3 cellular contexts compared by ENCODE assay signal in genomic region chr5:97951139-97951538, GRCh38.
"Had no signal": no experiment of that assay in that cellular context is flagged by ENCODE, and none has a peak within 500 bp of the region (broad histone marks: within the 10 kb centered on the region; RNA-seq: fewer than 3 reads in every experiment).

No MANE protein-coding gene starts in this region.

- ATAC-seq: GM12878 had no signal

- DNase-seq: GDM1, GF-D8 had no signal

- H3K4me3 ChIP-seq: GM12878 had no signal
